13 cellular contexts compared by ENCODE assay signal in genomic region chr19:56114051-56114694, GRCh38. TPM values are rescaled to one million over a fixed set of nuclear protein-coding genes. Genes with fewer than 3 reads are reported as not detected.
DNase-seq lines count a peak whose midpoint lies in the region; ATAC-seq and TF ChIP-seq lines count a peak whose summit lies in the region.
"Had no signal": no experiment of that assay in that cellular context is flagged by ENCODE, and none has a peak within 500 bp of the region (broad histone marks: within the 10 kb centered on the region; RNA-seq: fewer than 3 reads in every experiment).

No MANE protein-coding gene starts in this region.

- H3K4me1 ChIP-seq in psoas muscle (peaks cover 87% of the 10 kb centered on the region), testis (peaks cover 83% of the 10 kb centered on the region)

- CTCF ChIA-PET in activated CD8-positive, alpha-beta T cell treated with anti-CD3 and anti-CD28 coated beads, Interleukin-2, amount 10 ng/mL, durations not matched to agents 7 days and 5 days (lab: Charles Lee), result no interaction called here
- CTCF ChIA-PET in activated CD8-positive, alpha-beta T cell treated with anti-CD3 and anti-CD28 coated beads for 36 hours (lab: Charles Lee), result no interaction called here

- no peaks in the 10 kb centered on the region for H3K9me3 Mint-ChIP-seq in activated CD8-positive, alpha-beta T cell treated with anti-CD3 and anti-CD28 coated beads, Interleukin-2, amount 10 ng/mL, durations not matched to agents 7 days and 5 days (ENCODE audit: insufficient read depth)
- H3K9me3 Mint-ChIP-seq in activated CD8-positive, alpha-beta T cell treated with anti-CD3 and anti-CD28 coated beads for 36 hours, result no peaks in the 10 kb centered on the region
- H3K9me3 Mint-ChIP-seq in IgD-negative memory B cell, result no peaks in the 10 kb centered on the region
- H3K9me3 Mint-ChIP-seq in immature natural killer cell, result no peaks in the 10 kb centered on the region

- peak overlapping the region; percentile 41 for H3K27ac ChIP-seq in psoas muscle
- peak overlapping the region in 1 of 2 donors; percentile 20 for H3K27ac ChIP-seq in testis
- H3K27ac ChIP-seq: vagina had no signal

- POLR2A ChIA-PET in activated CD8-positive, alpha-beta T cell treated with anti-CD3 and anti-CD28 coated beads, Interleukin-2, amount 10 ng/mL, durations not matched to agents 7 days and 5 days (lab: Charles Lee), result interaction anchor here (0.6 kb wide), 1 partner anchor 40 kb away, joined by 4 read pairs; no protein-coding TSS in a partner anchor
- POLR2A ChIA-PET in activated CD8-positive, alpha-beta T cell treated with anti-CD3 and anti-CD28 coated beads for 36 hours (lab: Charles Lee), result no interaction called here

- peak overlapping the region; percentile 22 for H3K4me3 ChIP-seq in psoas muscle
- H3K4me3 ChIP-seq in MG63, result no peak overlapping the region
- no peak overlapping the region for H3K4me3 ChIP-seq in testis
- H3K4me3 ChIP-seq: vagina had no signal

- intact Hi-C loops in activated CD8-positive, alpha-beta T cell treated with anti-CD3 and anti-CD28 coated beads for 36 hours (cut with micrococcal nuclease), result no loop called here
- intact Hi-C loops in psoas muscle (cut with DNase I), result no loop called here
- intact Hi-C loops in testis (cut with DNase I; ENCODE audit: low total_unique reads), result no loop called here

- H3K36me3 Mint-ChIP-seq in activated CD8-positive, alpha-beta T cell treated with anti-CD3 and anti-CD28 coated beads, Interleukin-2, amount 10 ng/mL, durations not matched to agents 7 days and 5 days (ENCODE audit: low read depth), result peaks cover 1% of the 10 kb centered on the region
- H3K36me3 Mint-ChIP-seq in activated CD8-positive, alpha-beta T cell treated with anti-CD3 and anti-CD28 coated beads for 36 hours (ENCODE audit: low read depth), result peaks cover 5% of the 10 kb centered on the region
- H3K36me3 Mint-ChIP-seq in IgD-negative memory B cell, result no peaks in the 10 kb centered on the region
- no peaks in the 10 kb centered on the region for H3K36me3 Mint-ChIP-seq in immature natural killer cell

- no peak for TF ChIP-seq CTCF in activated CD8-positive, alpha-beta T cell treated with anti-CD3 and anti-CD28 coated beads for 36 hours (IDR thresholded peaks at IDR 0.05)
- TF ChIP-seq CTCF in psoas muscle (IDR thresholded peaks at IDR 0.05) (no peak), testis (IDR thresholded peaks at IDR 0.05) (no peak)

- H3K4me1 Mint-ChIP-seq in activated CD8-positive, alpha-beta T cell treated with anti-CD3 and anti-CD28 coated beads, Interleukin-2, amount 10 ng/mL, durations not matched to agents 7 days and 5 days (ENCODE audit: low read depth), result peaks cover 45% of the 10 kb centered on the region
- H3K4me1 Mint-ChIP-seq in activated CD8-positive, alpha-beta T cell treated with anti-CD3 and anti-CD28 coated beads for 36 hours (ENCODE audit: low read depth), result peaks cover 52% of the 10 kb centered on the region
- peaks cover 28 to 51% (median 51%) of the 10 kb centered on the region in 3 donors for H3K4me1 Mint-ChIP-seq in IgD-negative memory B cell
- H3K4me1 Mint-ChIP-seq in immature natural killer cell, result peaks cover 60 to 64% of the 10 kb centered on the region in 2 donors

- H3K27me3 ChIP-seq in psoas muscle (ENCODE audit: insufficient read depth in 3 of 3, low read length in 2 of 3) (no peaks in the 10 kb centered on the region), MG63 (no peaks in the 10 kb centered on the region), testis (no peaks in the 10 kb centered on the region)
- H3K27me3 ChIP-seq: vagina had no signal

- 37 to 58% (median 37%) methylated on average over 16 to 19 of the region's 19 CpGs for WGBS in psoas muscle, 3 donors
- 68 to 71% methylated on average over 18 to 19 of the region's 19 CpGs for WGBS in testis, 2 donors

- H3K27me3 Mint-ChIP-seq in activated CD8-positive, alpha-beta T cell treated with anti-CD3 and anti-CD28 coated beads, Interleukin-2, amount 10 ng/mL, durations not matched to agents 7 days and 5 days (ENCODE audit: low read depth), result no peaks in the 10 kb centered on the region
- no peaks in the 10 kb centered on the region for H3K27me3 Mint-ChIP-seq in activated CD8-positive, alpha-beta T cell treated with anti-CD3 and anti-CD28 coated beads for 36 hours
- H3K27me3 Mint-ChIP-seq in IgD-negative memory B cell (no peaks in the 10 kb centered on the region), immature natural killer cell (ENCODE audit: low read depth in 3 of 3) (peaks cover 0 to 5% (median 2%) of the 10 kb centered on the region in 3 donors)
- H3K27me3 Mint-ChIP-seq: activated CD8-positive, alpha-beta memory T cell treated with anti-CD3 and anti-CD28 coated beads, Interleukin-2, amount 10 ng/mL, durations not matched to agents 7 days and 5 days had no signal

- H3K27ac Mint-ChIP-seq in activated CD8-positive, alpha-beta T cell treated with anti-CD3 and anti-CD28 coated beads, Interleukin-2, amount 10 ng/mL, durations not matched to agents 7 days and 5 days, result peak overlapping the region; percentile 34
- no peak overlapping the region for H3K27ac Mint-ChIP-seq in activated CD8-positive, alpha-beta T cell treated with anti-CD3 and anti-CD28 coated beads for 36 hours
- H3K27ac Mint-ChIP-seq in IgD-negative memory B cell (peak overlapping the region; percentile 87 to 97 (median 93)), immature natural killer cell (peak overlapping the region in 4 of 6 donors; percentile 46 to 88 (median 74))
- H3K27ac Mint-ChIP-seq: activated CD8-positive, alpha-beta memory T cell treated with anti-CD3 and anti-CD28 coated beads, Interleukin-2, amount 10 ng/mL, durations not matched to agents 7 days and 5 days had no signal

- DNase-seq in activated CD8-positive, alpha-beta T cell treated with anti-CD3 and anti-CD28 coated beads, Interleukin-2, amount 10 ng/mL, durations not matched to agents 7 days and 5 days, result no peak
- DNase-seq in activated CD8-positive, alpha-beta T cell treated with anti-CD3 and anti-CD28 coated beads for 36 hours, result no peak
- DNase-seq in immature natural killer cell, result no peak
- no peak for DNase-seq in psoas muscle
- DNase-seq in MG63, result no peak
- no peak for DNase-seq in testis
- DNase-seq in mesenteric fat pad (ENCODE audit: low spot score), result no peak
- DNase-seq: activated CD8-positive, alpha-beta memory T cell treated with anti-CD3 and anti-CD28 coated beads, Interleukin-2, amount 10 ng/mL, durations not matched to agents 7 days and 5 days; activated naive CD4-positive, alpha-beta T cell treated with anti-CD3 and anti-CD28 coated beads, Interleukin-2, amount 50 U/mL, for 16 hours; cerebellar nuclear complex; stimulated activated naive CD4-positive, alpha-beta T cell treated with Interleukin-2 at 50 U/mL for 16 hours had no signal

- H3K36me3 ChIP-seq in psoas muscle (ENCODE audit: insufficient read depth in 1 of 2, low read depth in 1 of 2) (no peaks in the 10 kb centered on the region), MG63 (peaks cover 38% of the 10 kb centered on the region), testis (ENCODE audit: low read depth, missing control alignments) (no peaks in the 10 kb centered on the region)
- H3K36me3 ChIP-seq: vagina had no signal

- ATAC-seq in activated CD8-positive, alpha-beta T cell treated with anti-CD3 and anti-CD28 coated beads, Interleukin-2, amount 10 ng/mL, durations not matched to agents 7 days and 5 days, result no peak
- no peak for ATAC-seq in activated CD8-positive, alpha-beta T cell treated with anti-CD3 and anti-CD28 coated beads for 36 hours
- peak in 1 of 4 donors; percentile 40 for ATAC-seq in psoas muscle
- ATAC-seq: activated CD8-positive, alpha-beta memory T cell treated with anti-CD3 and anti-CD28 coated beads, Interleukin-2, amount 10 ng/mL, durations not matched to agents 7 days and 5 days had no signal

- no peak for TF ChIP-seq POLR2A in testis (IDR thresholded peaks at IDR 0.05)

- H3K4me3 Mint-ChIP-seq in activated CD8-positive, alpha-beta T cell treated with anti-CD3 and anti-CD28 coated beads, Interleukin-2, amount 10 ng/mL, durations not matched to agents 7 days and 5 days, result no peak overlapping the region
- no peak overlapping the region for H3K4me3 Mint-ChIP-seq in activated CD8-positive, alpha-beta T cell treated with anti-CD3 and anti-CD28 coated beads for 36 hours
- H3K4me3 Mint-ChIP-seq in IgD-negative memory B cell (peak overlapping the region in 2 of 4 donors; percentile 66 to 94), immature natural killer cell (peak overlapping the region in 2 of 5 donors; percentile 34 to 60)
- H3K4me3 Mint-ChIP-seq: activated CD8-positive, alpha-beta memory T cell treated with anti-CD3 and anti-CD28 coated beads, Interleukin-2, amount 10 ng/mL, durations not matched to agents 7 days and 5 days had no signal

- H3K9me3 ChIP-seq in psoas muscle, result no peaks in the 10 kb centered on the region
- H3K9me3 ChIP-seq in MG63, result no peaks in the 10 kb centered on the region
- H3K9me3 ChIP-seq in testis, result no peaks in the 10 kb centered on the region
- H3K9me3 ChIP-seq: vagina had no signal

RNA-seq across cellular contexts. Expression of gene ZNF787, which starts 6.9 kb away (rescaled TPM):
- 10 to 100 TPM; 30.4 to 31.3 TPM for total RNA-seq in activated CD8-positive, alpha-beta T cell treated with anti-CD3 and anti-CD28 coated beads, Interleukin-2, amount 10 ng/mL, durations not matched to agents 7 days and 5 days
- total RNA-seq in activated CD8-positive, alpha-beta T cell treated with anti-CD3 and anti-CD28 coated beads for 36 hours, result 10 to 100 TPM; 24.2 to 25.8 TPM
- polyA plus RNA-seq in IgD-negative memory B cell (2.8 TPM), immature natural killer cell (1 to 10 TPM in 2 of 3 donors, under 1 TPM in 1; 0.69 to 2.2 (median 1.5) TPM), psoas muscle (10 to 100 TPM; 27.3 to 56.6 (median 49.1) TPM), testis (ENCODE audit: insufficient read depth, low read depth, low replicate concordance) (22.3 TPM)
- total RNA-seq in psoas muscle (10 to 100 TPM; 33.3 to 62.7 (median 54.2) TPM), testis (10 to 100 TPM; 35.7 to 41.4 TPM), mesenteric fat pad (35.1 TPM)
- 31.8 and 103 TPM in 2 replicates for total RNA-seq in MG63 (2014; rRNA removed; shearing (Covaris generic); ENCODE audit: low replicate concordance)

RNA-seq across cellular contexts. Expression of gene ZNF444, which starts 26.9 kb away (rescaled TPM):
- 10 to 100 TPM; 29.3 to 30.1 TPM for total RNA-seq in activated CD8-positive, alpha-beta T cell treated with anti-CD3 and anti-CD28 coated beads, Interleukin-2, amount 10 ng/mL, durations not matched to agents 7 days and 5 days
- total RNA-seq in activated CD8-positive, alpha-beta T cell treated with anti-CD3 and anti-CD28 coated beads for 36 hours, result 10 to 100 TPM; 25.3 to 35.2 TPM
- polyA plus RNA-seq in IgD-negative memory B cell, result 19.5 TPM
- 10 to 100 TPM in 1 of 3 donors, 1 to 10 TPM in 2; 7.9 to 19.1 (median 9.0) TPM for polyA plus RNA-seq in immature natural killer cell
- 10 to 100 TPM; 12.0 to 20.6 (median 16.6) TPM for total RNA-seq in psoas muscle
- polyA plus RNA-seq in psoas muscle, result 10 to 100 TPM; 14.1 to 22.4 (median 14.7) TPM
- 11.6 and 23.8 TPM in 2 replicates for total RNA-seq in MG63 (2014; rRNA removed; shearing (Covaris generic); ENCODE audit: low replicate concordance)
- 10 to 100 TPM; 59.2 to 62.6 TPM for total RNA-seq in testis
- polyA plus RNA-seq in testis (ENCODE audit: insufficient read depth, low read depth, low replicate concordance), result 24.7 TPM
- total RNA-seq in mesenteric fat pad, result 17.3 TPM
